Comparison of ENCODE assay signal across 27 cellular contexts in the genomic region with DNA sequence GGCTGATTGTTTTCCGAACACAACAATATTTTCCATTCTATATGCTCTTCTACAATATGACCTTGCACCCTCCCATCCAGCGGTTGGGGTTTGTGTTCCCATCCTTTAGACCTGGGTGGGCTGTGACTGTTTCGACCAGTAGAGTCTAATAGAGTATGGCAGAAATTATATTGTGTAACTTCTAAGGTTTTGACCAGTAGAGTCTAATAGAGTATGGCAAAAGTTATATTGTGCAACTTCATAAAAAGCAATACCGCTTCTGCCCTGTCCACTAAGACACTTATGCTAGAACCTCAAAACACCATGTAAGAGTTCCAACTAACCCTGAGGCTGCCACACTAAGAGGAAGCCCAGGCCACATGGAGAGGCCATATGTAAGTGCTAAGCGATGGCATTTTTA.
"Had no signal": no experiment of that assay in that cellular context is flagged by ENCODE, and none has a peak within 500 bp of the region (broad histone marks: within the 10 kb centered on the region; RNA-seq: fewer than 3 reads in every experiment).

No MANE protein-coding gene starts in this region.

- ATAC-seq: naive thymus-derived CD4-positive, alpha-beta T cell; natural killer cell; psoas muscle; right cardiac atrium; stimulated activated effector memory CD8-positive, alpha-beta T cell treated with anti-CD3 and anti-CD28 coated beads, Interleukin-12 subunit alpha, Interleukin-12 subunit beta, amount 100 ng/mL, for 72 hours; stimulated activated naive B cell treated with anti-CD40 and anti-IgM and Interleukin-4, amounts not matched to agents 10 μg/mL and 1 μg/mL and 100 μg/mL, for 72 hours; stimulated activated naive CD8-positive, alpha-beta T cell treated with anti-CD3 and anti-CD28 coated beads, Interleukin-15, amount 100 ng/mL, for 72 hours; stimulated activated naive CD8-positive, alpha-beta T cell treated with anti-CD3 and anti-CD28 coated beads, Interleukin-15, Interleukin-2, amounts not matched to agents 100 U/mL and 50 U/mL, for 24 hours had no signal

- H2AFZ ChIP-seq: neural progenitor cell, parathyroid adenoma had no signal

- H3K27ac ChIP-seq: neural progenitor cell, ovary, parathyroid adenoma, psoas muscle, sigmoid colon, suprapubic skin, testis, tibial artery, transverse colon, upper lobe of left lung, vagina had no signal

- DNase-seq: naive thymus-derived CD4-positive, alpha-beta T cell; natural killer cell; occipital lobe; ovary; posterior cingulate gyrus; psoas muscle; right cardiac atrium; sigmoid colon; small intestine; stimulated activated CD4-positive, alpha-beta T cell treated with anti-CD3 and anti-CD28 coated beads, Interleukin-15, amount 100 ng/mL, for 24 hours; stimulated activated CD4-positive, alpha-beta T cell treated with anti-CD3 and anti-CD28 coated beads, Interleukin-2, amount 100 ng/mL, for 24 hours; stimulated activated CD4-positive, alpha-beta T cell treated with anti-CD3 and anti-CD28 coated beads, Interleukin-2, amount 100 ng/mL, for 48 hours; stimulated activated CD4-positive, alpha-beta T cell treated with anti-CD3 and anti-CD28 coated beads, Interleukin-4, amount 100 ng/mL, for 24 hours; stimulated activated naive B cell treated with anti-CD40 and anti-IgM and Interleukin-4, amounts not matched to agents 10 μg/mL and 1 μg/mL and 100 μg/mL, for 72 hours; stimulated activated naive CD8-positive, alpha-beta T cell treated with anti-CD3 and anti-CD28 coated beads, Interleukin-15, amount 100 ng/mL, for 72 hours; stimulated activated naive CD8-positive, alpha-beta T cell treated with anti-CD3 and anti-CD28 coated beads, Interleukin-15, Interleukin-2, amounts not matched to agents 100 U/mL and 50 U/mL, for 24 hours; substantia nigra; testis; tibial artery; transverse colon; upper lobe of left lung had no signal

- H3K9me3 ChIP-seq: ovary, psoas muscle, sigmoid colon, suprapubic skin, testis, tibial artery, transverse colon, upper lobe of left lung, vagina had no signal

- FAIRE-seq: small intestine, urothelium cell line had no signal

- H3K4me3 ChIP-seq: neural progenitor cell, ovary, psoas muscle, sigmoid colon, suprapubic skin, testis, tibial artery, transverse colon, upper lobe of left lung, vagina had no signal

- H3K4me2 ChIP-seq: neural progenitor cell had no signal

- H3K36me3 ChIP-seq: neural progenitor cell, ovary, sigmoid colon, suprapubic skin, tibial artery, transverse colon, upper lobe of left lung, vagina had no signal

- H3K27me3 ChIP-seq: neural progenitor cell, ovary, sigmoid colon, suprapubic skin, testis, tibial artery, transverse colon, upper lobe of left lung, vagina had no signal

- H3K4me1 ChIP-seq: parathyroid adenoma, psoas muscle, suprapubic skin, testis, transverse colon had no signal

- H3K79me2 ChIP-seq: parathyroid adenoma had no signal

- H3K9ac ChIP-seq: neural progenitor cell, parathyroid adenoma had no signal
